ENCODE assay signal across 8 cellular contexts in genomic region chr7:32891046-32891799, GRCh38. TPM values are rescaled to one million over a fixed set of nuclear protein-coding genes. Genes with fewer than 3 reads are reported as not detected.
DNase-seq lines count a peak whose midpoint lies in the region; ATAC-seq, FAIRE-seq and TF ChIP-seq lines count a peak whose summit lies in the region.

Gene KBTBD2 (minus strand): TSS chr7:32891760. CDS start chr7:32879604, 12,156 bp downstream.

- H3K36me3 ChIP-seq in aorta (ENCODE audit: control insufficient read depth in 1 of 2, insufficient read depth in 2 of 2, low read length in 1 of 2): no peaks in the 10 kb centered on the region

- peaks cover 4% of the 10 kb centered on the region for H3K27me3 Mint-ChIP-seq in HFFc6 (ENCODE audit: insufficient read depth)

- DNase-seq in GM12891 (ENCODE audit: insufficient read length, low spot score) (peak; percentile 60), HFFc6 (peak; percentile 76), NB4 (ENCODE audit: low read depth) (peak; percentile 97), T-helper 2 cell (peak; percentile 49 to 83 (median 60)), anterior cingulate cortex (lab: John Stamatoyannopoulos, UW) (peak in 49 of 58 donors; percentile 39 to 91 (median 84)), hepatic stellate cell (ENCODE audit: low spot score) (peak; percentile 27), retina (peak; percentile 87), aorta (peak; percentile 92 to 95)

- no peak; the same call in 1 of the 2 replicates for TF ChIP-seq CTCF in HFFc6 (IDR thresholded peaks at IDR 0.05)
- TF ChIP-seq CTCF in NB4 (IDR thresholded peaks at IDR 0.05; ENCODE audit: low read depth, low read length): no peak

- ATAC-seq in aorta (ENCODE audit: low FRiP score): peak; percentile 83

- H3K9me3 Mint-ChIP-seq in HFFc6: no peaks in the 10 kb centered on the region

- H3K4me1 ChIP-seq in aorta (ENCODE audit: control insufficient read depth in 1 of 2, insufficient read depth in 2 of 2, low read length in 2 of 2): no peaks in the 10 kb centered on the region

- H3K4me3 ChIP-seq in NB4 (ENCODE audit: low read depth, low read length): peak within 1 kb of the TSS; percentile 82
- peak within 1 kb of the TSS; percentile 81 to 99 for H3K4me3 ChIP-seq in aorta (ENCODE audit: low read length in 2 of 2)

- H3K4me1 Mint-ChIP-seq in HFFc6 (ENCODE audit: low read depth): peaks cover 56% of the 10 kb centered on the region

- no peaks in the 10 kb centered on the region for H3K9me3 ChIP-seq in aorta (ENCODE audit: control insufficient read depth, low read length)

- peaks cover 9% of the 10 kb centered on the region; the same call in 1 of the 2 replicates for H3K36me3 Mint-ChIP-seq in HFFc6 (ENCODE audit: low read depth)

- H3K27ac ChIP-seq in aorta (ENCODE audit: low read depth in 1 of 2, low read length in 2 of 2): peak within 1 kb of the TSS; percentile 91 to 95

- H3K27me3 ChIP-seq in aorta (ENCODE audit: control insufficient read depth in 1 of 2, insufficient read depth in 2 of 2, low read length in 1 of 2): no peaks in the 10 kb centered on the region

- intact Hi-C loops in aorta (cut with DNase I): loop anchor here (5.0 kb wide), 2 partner anchors 46 to 171 kb away; partner anchors contain the start of gene NT5C3A (in 1 of the 2)

- 0 to 1% methylated on average over 60 to 104 of the region's 104 CpGs for WGBS in aorta, 2 donors

- TF ChIP-seq POLR2A in GM12891 (IDR thresholded peaks at IDR 0.05; ENCODE audit: low read depth, low read length): peak; percentile 64
- no peak for TF ChIP-seq POLR2A in NB4 (IDR thresholded peaks at IDR 0.05; ENCODE audit: extremely low read depth, insufficient read length)

- H3K4me3 Mint-ChIP-seq in HFFc6: peak within 1 kb of the TSS; percentile 91

- H3K27ac Mint-ChIP-seq in HFFc6: peak within 1 kb of the TSS; percentile 95

- peak; percentile 68 for FAIRE-seq in GM12891 (lab: Jason Lieb, UNC)

TF ChIP-seq in GM12891, 5 proteins besides CTCF, POLR2A, EP300 and RAD21:
- TF ChIP-seq POLR2AphosphoS5 (IDR thresholded peaks at IDR 0.05; ENCODE audit: low read depth, low read length) (no peak; the same call in 1 of the 2 replicates), PAX5 (IDR thresholded peaks at IDR 0.05; ENCODE audit: insufficient read depth, low read length, severe bottlenecking) (no peak), POU2F2 (IDR thresholded peaks at IDR 0.05; ENCODE audit: low read depth, low read length) (no peak), SPI1 (IDR thresholded peaks at IDR 0.05; ENCODE audit: low read depth, low read length) (no peak), TAF1 (IDR thresholded peaks at IDR 0.05; ENCODE audit: low read depth, low read length) (peak; percentile 26; the same call in 1 of the 2 replicates)

RNA-seq across cellular contexts. Expression of gene KBTBD2, which starts in this region (rescaled TPM):
- 10.4 TPM for polyA plus RNA-seq in GM12891 (2012; ENCODE audit: low read depth, missing spikeins)
- 10 to 100 TPM; 20.8 to 24.5 (median 22.0) TPM for total RNA-seq in HFFc6 (2021; fragmentation: NEBNext Ultra II Directional; extraction: Animal tissue kit (Norgen Biotek cat#: 25700))
- total RNA-seq in aorta: 10 to 100 TPM; 39.8 to 49.8 TPM
- polyA plus RNA-seq in aorta: 10 to 100 TPM in 1 of 2 donors, 1 to 10 TPM in 1; 8.5 to 17.0 TPM

Comparison
In these comparisons a context has a peak if more than half of its experiments do, and no peak if none do; other contexts are left out.
1. Peak in every context shown above with its lines: DNase-seq, ATAC-seq, H3K4me3 ChIP-seq and H3K27ac ChIP-seq.
2. DNase-seq: peak in every context shown above with its lines; median percentile 97 in NB4; 94 in aorta; 87 in retina; 84 in anterior cingulate cortex; 76 in HFFc6; 60 in GM12891; 60 in T-helper 2 cell; 27 in hepatic stellate cell.